ENCODE assay signal across 8 cellular contexts in the genomic region with DNA sequence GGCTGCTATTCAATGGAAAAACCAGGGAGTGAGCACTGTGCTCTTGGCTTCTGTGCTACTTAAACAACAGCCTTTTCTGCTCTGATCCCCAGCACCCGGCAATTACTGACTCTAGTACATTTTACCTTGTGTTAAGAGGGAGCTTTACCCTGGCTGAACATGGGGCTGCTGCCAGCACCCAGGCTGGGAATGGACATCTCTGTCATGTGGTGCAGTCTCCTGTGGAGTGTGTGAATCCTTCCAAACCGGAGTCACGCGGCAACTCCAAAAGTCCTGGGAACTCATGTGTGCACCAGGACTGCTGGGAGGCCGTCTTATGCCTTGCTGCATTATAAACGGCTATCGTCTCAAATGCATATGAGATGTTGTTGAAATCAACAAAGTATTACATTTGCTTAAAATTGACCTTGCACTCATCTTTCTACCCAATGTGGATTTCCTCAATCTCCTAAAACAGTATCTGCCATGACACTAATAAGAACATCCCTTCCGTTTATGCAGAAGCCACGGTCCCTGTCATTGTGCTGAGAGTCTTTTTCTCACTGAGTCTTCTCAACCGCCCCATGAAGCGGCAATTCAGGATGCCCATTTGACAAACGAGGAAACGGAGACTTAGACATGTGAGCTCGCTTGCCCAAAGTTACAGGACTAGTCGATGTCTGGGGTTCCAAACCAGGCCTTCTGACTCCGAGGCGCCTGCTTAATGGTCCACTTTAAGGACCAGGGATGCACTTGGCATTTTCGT. TPM values are rescaled to one million over a fixed set of nuclear protein-coding genes. Genes with fewer than 3 reads are reported as not detected.
A peak's percentile ranks its signal among the peaks of the same experiment; 100 is the strongest.
DNase-seq lines count a peak whose midpoint lies in the region; ATAC-seq and TF ChIP-seq lines count a peak whose summit lies in the region.

No MANE protein-coding gene starts in this region.

- 74% methylated on average over 18 of the region's 18 CpGs for WGBS in HUES64
- WGBS in spleen, 5 donors, result 78 to 87% (median 83%) methylated on average over 18 of the region's 18 CpGs

- peak overlapping the region; percentile 69 for H3K4me3 ChIP-seq in HUES64 (ENCODE audit: low read length)
- peak overlapping the region; percentile 63 for H3K4me3 ChIP-seq in iPS-15b (ENCODE audit: low read depth, low read length)
- peak overlapping the region; percentile 42 to 85 (median 76) for H3K4me3 ChIP-seq in spleen

- H3K9ac ChIP-seq in HUES64 (ENCODE audit: low read depth, low read length) (no peak overlapping the region), iPS-15b (ENCODE audit: low read depth, low read length) (no peak overlapping the region)

- intact Hi-C loops in spleen (cut with DNase I; ENCODE audit: low total_unique reads), result loop anchor here (10.0 kb wide), 1 partner anchor 52 kb away; no protein-coding TSS in a partner anchor

- H3K36me3 ChIP-seq in HUES64 (ENCODE audit: insufficient read depth, low read length) (no peaks in the 10 kb centered on the region), iPS-15b (ENCODE audit: control insufficient read depth, insufficient read depth, low read length) (no peaks in the 10 kb centered on the region), spleen (no peaks in the 10 kb centered on the region)

- DNase-seq in spleen, result no peak
- no peak for DNase-seq in middle frontal gyrus (ENCODE audit: extremely low spot score, low spot score)
- no peak for DNase-seq in AG08395 (ENCODE audit: low spot score)

- no peak for TF ChIP-seq POLR2A in spleen (IDR thresholded peaks at IDR 0.05)

- peaks cover 68% of the 10 kb centered on the region for H3K27me3 ChIP-seq in HUES64 (ENCODE audit: insufficient read depth, low read length)
- H3K27me3 ChIP-seq in iPS-15b (ENCODE audit: control insufficient read depth, insufficient read depth, low read length), result peaks cover 66% of the 10 kb centered on the region
- no peaks in the 10 kb centered on the region for H3K27me3 ChIP-seq in spleen (replicated peaks in 1 of 7)

- H3K27ac ChIP-seq in HUES64 (ENCODE audit: low read depth, low read length) (no peak overlapping the region), angular gyrus (ENCODE audit: low read depth, low read length) (peak overlapping the region; percentile 89), spleen (peak overlapping the region; percentile 36 to 95 (median 88))

- ATAC-seq in HG03196 (IDR thresholded peaks at IDR 0.05; ENCODE audit: unreplicated experiment), result no peak
- ATAC-seq in HG03469 (IDR thresholded peaks at IDR 0.05; ENCODE audit: unreplicated experiment), result no peak

- peaks cover 34% of the 10 kb centered on the region for H3K4me1 ChIP-seq in HUES64 (ENCODE audit: insufficient read depth, low read length)
- H3K4me1 ChIP-seq in iPS-15b (ENCODE audit: control insufficient read depth, insufficient read depth, low read length), result peaks cover 23% of the 10 kb centered on the region
- peaks cover 29 to 58% (median 46%) of the 10 kb centered on the region in 6 donors for H3K4me1 ChIP-seq in spleen

- no peaks in the 10 kb centered on the region for H3K9me3 ChIP-seq in HUES64 (ENCODE audit: insufficient read depth, low read depth, low read length)
- H3K9me3 ChIP-seq in iPS-15b (ENCODE audit: control insufficient read depth, insufficient read depth, low read length), result no peaks in the 10 kb centered on the region
- no peaks in the 10 kb centered on the region for H3K9me3 ChIP-seq in spleen

- TF ChIP-seq CTCF in spleen (IDR thresholded peaks at IDR 0.05 in 8 of 11, conservative IDR thresholded peaks at IDR 0.05 in 3 of 11), result no peak

RNA-seq across cellular contexts. Expression of a gene that starts 0.9 kb away (rescaled TPM):
- polyA plus RNA-seq in HUES64 (2013, experiment 1 of 2), result 44.3 TPM
- polyA plus RNA-seq in HUES64 (2013, experiment 2 of 2), result 57.1 TPM
- 100 to 1,000 TPM; 165 to 432 (median 263) TPM for total RNA-seq in spleen
- 100 to 1,000 TPM; 115 to 252 (median 122) TPM for polyA plus RNA-seq in spleen
